Comparison of ENCODE assay signal across 26 cellular contexts in the genomic region with DNA sequence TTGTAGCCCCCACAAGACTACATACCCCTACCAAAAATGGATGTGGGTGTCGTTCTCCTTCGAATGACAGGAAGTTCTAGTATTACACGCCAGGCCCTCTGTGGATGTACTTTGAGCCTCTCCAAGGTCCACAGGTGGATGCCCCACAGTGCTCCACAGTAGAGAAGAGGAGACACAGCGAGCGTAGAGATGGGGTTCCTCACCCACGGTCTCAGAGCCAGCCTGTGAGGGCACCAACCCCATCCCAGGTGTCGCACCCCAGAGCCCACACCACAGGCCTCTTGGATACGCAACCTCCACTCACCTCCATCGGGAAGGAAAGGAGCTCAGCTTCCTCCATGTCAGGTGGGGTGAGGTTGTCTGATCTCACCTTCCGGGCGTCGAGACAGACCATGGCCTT. TPM values are rescaled to one million over a fixed set of nuclear protein-coding genes. Genes with fewer than 3 reads are reported as not detected.
DNase-seq lines count a peak whose midpoint lies in the region; ATAC-seq and TF ChIP-seq lines count a peak whose summit lies in the region.
"Had no signal": no experiment of that assay in that cellular context is flagged by ENCODE, and none has a peak within 500 bp of the region (broad histone marks: within the 10 kb centered on the region; RNA-seq: fewer than 3 reads in every experiment).

No MANE protein-coding gene starts in this region.

- H3K36me3 ChIP-seq in IMR-90 (ENCODE audit: control insufficient read depth, insufficient read depth, low read length): no peaks in the 10 kb centered on the region
- H3K36me3 ChIP-seq in neuronal stem cell (replicated peaks in 1 of 2; ENCODE audit: control insufficient read depth in 2 of 2, insufficient read depth in 2 of 2, low read length in 2 of 2): no peaks in the 10 kb centered on the region
- H3K36me3 ChIP-seq: BE2C; BLaER1 treated with 17β-estradiol and CSF1 and Interleukin-3, amounts not matched to agents 10 nM and 100 nM; HAP-1 had no signal

- H3K79me1 ChIP-seq in IMR-90 (ENCODE audit: low read depth in 1 of 2, low read length in 2 of 2) (no peaks in the 10 kb centered on the region), neuronal stem cell (ENCODE audit: low read depth, low read length) (no peaks in the 10 kb centered on the region)

- no peak overlapping the region for H2AK9ac ChIP-seq in IMR-90 (replicated peaks; ENCODE audit: low read depth, low read length, poor library complexity)

- no peak for TF ChIP-seq CTCF in IMR-90 (conservative IDR thresholded peaks at IDR 0.05; ENCODE audit: low read depth, low read length)
- TF ChIP-seq CTCF in nephron (IDR thresholded peaks at IDR 0.05; ENCODE audit: unreplicated experiment in 3 of 3): no peak
- TF ChIP-seq CTCF in GM20000 (IDR thresholded peaks at IDR 0.05; ENCODE audit: extremely low read depth, missing control alignments): no peak
- no peak for TF ChIP-seq CTCF in GM10248 (IDR thresholded peaks at IDR 0.05; ENCODE audit: control extremely low read depth, extremely low read depth, low read depth, missing control alignments)

- H3K27ac Mint-ChIP-seq in nephron: peak overlapping the region in 2 of 3 experiments; percentile 80 to 84
- H3K27ac Mint-ChIP-seq: CD14-positive monocyte; CD4-positive, alpha-beta T cell; CD8-positive, alpha-beta memory T cell; GM23338; HFFc6 had no signal

- H4K20me1 ChIP-seq in IMR-90 (ENCODE audit: insufficient read depth, low read length): no peaks in the 10 kb centered on the region
- H4K20me1 ChIP-seq: BLaER1 treated with 17β-estradiol and CSF1 and Interleukin-3, amounts not matched to agents 10 nM and 100 nM had no signal

- H2BK5ac ChIP-seq in IMR-90 (ENCODE audit: low read depth, low read length, poor library complexity, severe bottlenecking) (no peak overlapping the region), neuronal stem cell (ENCODE audit: low read length) (peak overlapping the region; percentile 89)

- H3K4me3 Mint-ChIP-seq in nephron: no peak overlapping the region
- H3K4me3 Mint-ChIP-seq: CD14-positive monocyte; CD4-positive, alpha-beta T cell; CD8-positive, alpha-beta memory T cell; GM23338; HFFc6 had no signal

- H3K27me3 Mint-ChIP-seq in nephron (ENCODE audit: low read depth): no peaks in the 10 kb centered on the region
- H3K27me3 Mint-ChIP-seq: CD4-positive, alpha-beta T cell had no signal

- intact Hi-C loops in IMR-90 (cut with micrococcal nuclease): no loop called here

- H2BK120ac ChIP-seq in IMR-90 (ENCODE audit: low read depth, low read length) (no peak overlapping the region), neuronal stem cell (ENCODE audit: low read depth, low read length) (peak overlapping the region; percentile 99)

- no peak overlapping the region for H2BK20ac ChIP-seq in IMR-90 (ENCODE audit: low read depth, low read length)

- peaks cover 3% of the 10 kb centered on the region for H3K9me3 Mint-ChIP-seq in nephron
- H3K9me3 Mint-ChIP-seq: CD4-positive, alpha-beta T cell; CD8-positive, alpha-beta memory T cell; HFFc6 had no signal

- BruUV-seq in IMR-90 (replicated peaks; lab: Mats Ljungman, UMichigan): no TSS peak

- peaks cover 3% of the 10 kb centered on the region; the same call in 1 of the 2 replicates for H3K4me1 ChIP-seq in IMR-90 (ENCODE audit: control insufficient read depth, insufficient read depth, low read length)
- peaks cover 35 to 40% of the 10 kb centered on the region in 2 donors for H3K4me1 ChIP-seq in neuronal stem cell (ENCODE audit: control insufficient read depth in 2 of 2, insufficient read depth in 1 of 2, low read depth in 1 of 2, low read length in 2 of 2)
- H3K4me1 ChIP-seq: A549, BE2C had no signal

- H3K9me3 ChIP-seq in IMR-90 (ENCODE audit: control insufficient read depth, insufficient read depth, low read length) (no peaks in the 10 kb centered on the region), neuronal stem cell (replicated peaks in 1 of 2; ENCODE audit: control insufficient read depth in 2 of 2, insufficient read depth in 1 of 2, low read depth in 1 of 2, low read length in 2 of 2) (no peaks in the 10 kb centered on the region)
- H3K9me3 ChIP-seq: BE2C; BLaER1 treated with 17β-estradiol and CSF1 and Interleukin-3, amounts not matched to agents 10 nM and 100 nM; HAP-1 had no signal

- no peak overlapping the region for H4K5ac ChIP-seq in IMR-90 (ENCODE audit: low read depth, low read length)

- H3K4me2 ChIP-seq in IMR-90 (ENCODE audit: low read depth, low read length) (no peak overlapping the region), neuronal stem cell (ENCODE audit: insufficient read depth, low read length, poor library complexity, severe bottlenecking) (no peak overlapping the region)
- H3K4me2 ChIP-seq: A549; BLaER1 treated with 17β-estradiol and CSF1 and Interleukin-3, amounts not matched to agents 10 nM and 100 nM; GM23338 had no signal

- H3K27me3 ChIP-seq in IMR-90 (ENCODE audit: control insufficient read depth, insufficient read depth, low read length) (no peaks in the 10 kb centered on the region), neuronal stem cell (ENCODE audit: control insufficient read depth in 3 of 3, insufficient read depth in 3 of 3, low read depth in 1 of 3, low read length in 3 of 3) (no peaks in the 10 kb centered on the region)
- H3K27me3 ChIP-seq: BE2C; BLaER1 treated with 17β-estradiol and CSF1 and Interleukin-3, amounts not matched to agents 10 nM and 100 nM had no signal

- H3K23ac ChIP-seq in IMR-90 (ENCODE audit: low read depth, low read length): no peak overlapping the region
- H3K23ac ChIP-seq in neuronal stem cell (ENCODE audit: low read depth, low read length, poor library complexity): no peak overlapping the region

- no peak overlapping the region for H4K8ac ChIP-seq in IMR-90 (ENCODE audit: low read depth in 2 of 2, low read length in 2 of 2)
- H4K8ac ChIP-seq in neuronal stem cell (ENCODE audit: low read depth, low read length): no peak overlapping the region

- WGBS in IMR-90 (ENCODE audit: extremely low coverage in 2 of 2, insufficient read length in 1 of 2), 2 experiments: 50% methylated on average over 2 of the region's 12 CpGs; no CpG with 5 or more reads in 1 of the 2 experiments
- WGBS in neuronal stem cell (ENCODE audit: extremely low coverage in 2 of 2, insufficient read length in 2 of 2, insufficient replicate concordance in 1 of 2), 2 donors: no CpG with 5 or more reads among the region's 12 CpGs

- H3K36me3 Mint-ChIP-seq in nephron (ENCODE audit: low read depth): no peaks in the 10 kb centered on the region
- H3K36me3 Mint-ChIP-seq: CD14-positive monocyte; CD8-positive, alpha-beta memory T cell had no signal

- in situ Hi-C loops in IMR-90 (cut with MboI; ENCODE audit: low sequenced_read_pairs): no loop called here

- H3K18ac ChIP-seq in IMR-90 (ENCODE audit: low read depth, low read length) (no peak overlapping the region), neuronal stem cell (ENCODE audit: low read length) (peak overlapping the region; percentile 85)

- dilution Hi-C loops in IMR-90 (cut with HindIII; ENCODE audit: low sequenced_read_pairs, unreplicated experiment): no loop called here

- no peak overlapping the region for H3K27ac ChIP-seq in IMR-90 (ENCODE audit: insufficient read depth, low read length)
- no peak overlapping the region for H3K27ac ChIP-seq in neuronal stem cell (replicated peaks; ENCODE audit: low read length)
- H3K27ac ChIP-seq: A549; BLaER1 treated with 17β-estradiol and CSF1 and Interleukin-3, amounts not matched to agents 10 nM and 100 nM had no signal

- peak overlapping the region; percentile 95 for H2BK12ac ChIP-seq in neuronal stem cell (ENCODE audit: low read length)

- peaks cover 63% of the 10 kb centered on the region for H3K4me1 Mint-ChIP-seq in nephron

- H2AK5ac ChIP-seq in IMR-90 (ENCODE audit: low read depth, low read length) (0 out of 2 replicates have a peak overlapping the region, but pooled peaks have one; percentile 12), neuronal stem cell (ENCODE audit: low read depth, low read length) (peak overlapping the region; percentile 98)

- POLR2A ChIA-PET in IMR-90 (lab: Charles Lee; ENCODE audit: unreplicated experiment) (no interaction called here), GM10248 (lab: Yijun Ruan, JAX) (no interaction called here)

- H3K9me1 ChIP-seq in IMR-90 (ENCODE audit: insufficient read depth, low read length): peaks cover 3% of the 10 kb centered on the region; the same call in 1 of the 2 replicates

- ATAC-seq in IMR-90 (ENCODE audit: low read depth) (no peak), esophagus mucosa (peak; percentile 13), HG02798 (IDR thresholded peaks at IDR 0.05; ENCODE audit: poor library complexity, unreplicated experiment) (no peak)
- ATAC-seq: A549 had no signal

- no peak overlapping the region for H3K4ac ChIP-seq in IMR-90 (ENCODE audit: low read depth, low read length)
- H3K4ac ChIP-seq in neuronal stem cell (ENCODE audit: low read length): no peak overlapping the region

- no peak overlapping the region for H3K56ac ChIP-seq in IMR-90 (ENCODE audit: extremely low read depth, insufficient read depth, low read length)

- CTCF ChIA-PET in IMR-90 (lab: Yijun Ruan, JAX): no interaction called here
- CTCF ChIA-PET in GM10248 (lab: Yijun Ruan, JAX): no interaction called here

- no peak for TF ChIP-seq POLR2A in IMR-90 (IDR thresholded peaks at IDR 0.05; ENCODE audit: low read depth, low read length)

- no peak overlapping the region for H3K9ac ChIP-seq in IMR-90 (ENCODE audit: low read depth, low read length)
- H3K9ac ChIP-seq in neuronal stem cell (ENCODE audit: low read depth, low read length, poor library complexity): no peak overlapping the region
- H3K9ac ChIP-seq: BLaER1 treated with 17β-estradiol and CSF1 and Interleukin-3, amounts not matched to agents 10 nM and 100 nM had no signal

- TF ChIP-seq RAD21 in IMR-90 (IDR thresholded peaks at IDR 0.05; ENCODE audit: low read length): no peak

- H2BK15ac ChIP-seq in IMR-90 (ENCODE audit: low read depth, low read length) (no peak overlapping the region; the same call in 2 of the 3 replicates), neuronal stem cell (ENCODE audit: low read length) (peak overlapping the region; percentile 62)

- H2AFZ ChIP-seq in IMR-90 (replicated peaks; ENCODE audit: low read length, poor library complexity) (no peak overlapping the region), neuronal stem cell (ENCODE audit: low read length) (no peak overlapping the region)
- H2AFZ ChIP-seq: GM23338 had no signal

- H4K91ac ChIP-seq in IMR-90 (ENCODE audit: insufficient read depth, low read depth, low read length) (no peak overlapping the region), neuronal stem cell (ENCODE audit: low read depth, low read length, poor library complexity) (peak overlapping the region; percentile 73)

- DNase-seq in IMR-90 (no peak), neuronal stem cell (ENCODE audit: low spot score) (no peak), GM20000 (ENCODE audit: low spot score) (no peak), GM10248 (ENCODE audit: extremely low spot score) (no peak), NCI-H524 (lab: John Stamatoyannopoulos, UW) (no peak)
- DNase-seq: 8988T; ACHN; AML-193; BE2C; Calu3; CD4-positive, alpha-beta T cell; CD8-positive, alpha-beta memory T cell; DMS53; DMS79 treated with DMSO at 0.1 percent for 48 hours; GF-D8; HFFc6 had no signal

- H3K14ac ChIP-seq in IMR-90 (replicated peaks; ENCODE audit: low read depth, low read length) (no peak overlapping the region), neuronal stem cell (ENCODE audit: low read length) (no peak overlapping the region)

- H3K4me3 ChIP-seq in IMR-90 (ENCODE audit: insufficient read depth, low read depth, low read length) (no peak overlapping the region), neuronal stem cell (ENCODE audit: low read length in 2 of 2) (no peak overlapping the region)
- H3K4me3 ChIP-seq: A549; BLaER1 treated with 17β-estradiol and CSF1 and Interleukin-3, amounts not matched to agents 10 nM and 100 nM; GM23338; HAP-1 had no signal

RNA-seq across cellular contexts. Expression of gene CPA5, which starts 2.3 kb away (rescaled TPM):
- under 0.01 TPM in 1 of 2 replicates, not detected in the other for total RNA-seq in IMR-90 (2012; rRNA removed)
- 0.53 and 0.86 TPM in 2 replicates for polyA plus RNA-seq in IMR-90 (2012; rRNA removed)
- polyA plus RNA-seq in IMR-90 (2012; cell fraction: cytosol; rRNA removed): 0.32 and 0.45 TPM in 2 replicates
- 0.72 and 0.95 TPM in 2 replicates for polyA plus RNA-seq in IMR-90 (2012; cell fraction: nucleus; rRNA removed; ENCODE audit: low replicate concordance)
- total RNA-seq in esophagus mucosa: not detected
- 0.11 TPM for polyA plus RNA-seq in neuronal stem cell (2013, experiment 1 of 2)
- polyA plus RNA-seq in neuronal stem cell (2013, experiment 2 of 2): 0.03 TPM
- total RNA-seq: Calu3; CD4-positive, alpha-beta T cell; G401; GM23338; HFFc6 had no signal
- polyA plus RNA-seq: A549, CD14-positive monocyte, GM23338 had no signal

RNA-seq across cellular contexts. Expression of gene CPA1, which starts 33.4 kb away (rescaled TPM):
- not detected in 2 replicates for total RNA-seq in IMR-90 (2012; rRNA removed)
- not detected in 2 replicates for polyA plus RNA-seq in IMR-90 (2012; rRNA removed)
- polyA plus RNA-seq in IMR-90 (2012; cell fraction: cytosol; rRNA removed): 0.07 TPM in 1 of 2 replicates, not detected in the other
- 0.26 and 0.32 TPM in 2 replicates for polyA plus RNA-seq in IMR-90 (2012; cell fraction: nucleus; rRNA removed; ENCODE audit: low replicate concordance)
- total RNA-seq in esophagus mucosa: not detected
- polyA plus RNA-seq in neuronal stem cell (2013, experiment 1 of 2): 0.22 TPM
- 0.08 TPM for polyA plus RNA-seq in neuronal stem cell (2013, experiment 2 of 2)
- total RNA-seq: Calu3; CD4-positive, alpha-beta T cell; CD8-positive, alpha-beta memory T cell; Daoy; G401; GM23338; HFFc6 had no signal
- polyA plus RNA-seq: A549; CD14-positive monocyte; CD8-positive, alpha-beta memory T cell; GM23338 had no signal

RNA-seq across cellular contexts. Expression of gene CPA4, which starts 54.0 kb away (rescaled TPM):
- total RNA-seq in IMR-90 (2012; rRNA removed): 365 and 382 TPM in 2 replicates
- polyA plus RNA-seq in IMR-90 (2012; rRNA removed): 287 and 316 TPM in 2 replicates
- 231 and 233 TPM in 2 replicates for polyA plus RNA-seq in IMR-90 (2012; cell fraction: cytosol; rRNA removed)
- polyA plus RNA-seq in IMR-90 (2012; cell fraction: nucleus; rRNA removed; ENCODE audit: low replicate concordance): 693 and 899 TPM in 2 replicates
- total RNA-seq in esophagus mucosa: 9.4 TPM
- polyA plus RNA-seq in neuronal stem cell (2013, experiment 1 of 2): 0.04 TPM
- 0.11 TPM for polyA plus RNA-seq in neuronal stem cell (2013, experiment 2 of 2)
- total RNA-seq: Calu3; CD4-positive, alpha-beta T cell; CD8-positive, alpha-beta memory T cell; G401; GM23338 had no signal
- polyA plus RNA-seq: CD14-positive monocyte; CD8-positive, alpha-beta memory T cell; GM23338 had no signal

Comparison
In these comparisons a context has a peak if more than half of its experiments do, and no peak if none do; other contexts are left out.
1. RNA of gene CPA4, which starts 54.0 kb away (total RNA-seq): 365 to 382 TPM in IMR-90; 9.4 TPM in esophagus mucosa (single experiment); every median in the first group is over 10 times any median in the second.